Comparison of ENCODE assay signal across 21 cellular contexts in genomic region chr11:61666684-61667297, GRCh38. TPM values are rescaled to one million over a fixed set of nuclear protein-coding genes. Genes with fewer than 3 reads are reported as not detected.
DNase-seq lines count a peak whose midpoint lies in the region; ATAC-seq and FAIRE-seq lines count a peak whose summit lies in the region.
"Had no signal": no experiment of that assay in that cellular context is flagged by ENCODE, and none has a peak within 500 bp of the region (broad histone marks: within the 10 kb centered on the region; RNA-seq: fewer than 3 reads in every experiment).

No MANE protein-coding gene starts in this region.

- no peak overlapping the region for H3K4me3 ChIP-seq in small intestine (ENCODE audit: low read depth in 1 of 2, low read length in 2 of 2)
- H3K4me3 ChIP-seq in Karpas-422 (ENCODE audit: low read length), result no peak overlapping the region
- H3K4me3 ChIP-seq: GM12878 had no signal

- DNase-seq in DMS53 (lab: John Stamatoyannopoulos, UW), result peak; percentile 29
- DNase-seq in DMS53 treated with DMSO at 0.1 percent for 48 hours (lab: John Stamatoyannopoulos, UW; ENCODE audit: unreplicated experiment), result no peak
- DNase-seq in NCI-H526 (lab: John Stamatoyannopoulos, UW), result peak; percentile 74 to 78
- DNase-seq in left kidney (ENCODE audit: low read depth, low spot score), result peak; percentile 52
- peak; percentile 49 for DNase-seq in small intestine
- DNase-seq in NCI-H1694 treated with DMSO at 0.1 percent for 48 hours (lab: John Stamatoyannopoulos, UW), result no peak
- no peak for DNase-seq in Karpas-422
- DNase-seq: CD8-positive, alpha-beta T cell; DND-41; NCI-H1436; NCI-H2081 treated with DMSO at 0.1 percent for 48 hours; NCI-H226; PC-3 had no signal

- H3K9me3 ChIP-seq in small intestine (ENCODE audit: control insufficient read depth, low read depth), result no peaks in the 10 kb centered on the region
- no peaks in the 10 kb centered on the region for H3K9me3 ChIP-seq in Karpas-422 (ENCODE audit: low read length)

- no peak for FAIRE-seq in small intestine (lab: Jason Lieb, UNC)
- FAIRE-seq: D721Med, G401.6, GM12878, GM18507, H1 had no signal

- H3K27me3 ChIP-seq in small intestine (ENCODE audit: control insufficient read depth in 2 of 2, insufficient read depth in 2 of 2, low read length in 2 of 2) (no peaks in the 10 kb centered on the region), Karpas-422 (ENCODE audit: low read length) (no peaks in the 10 kb centered on the region)

- 16 to 59% (median 35%) methylated on average over 3 of the region's 3 CpGs for WGBS in small intestine, 3 donors

- H3K27ac ChIP-seq in small intestine (ENCODE audit: low read depth in 1 of 2, low read length in 1 of 2), result no peak overlapping the region
- H3K27ac ChIP-seq in Karpas-422 (ENCODE audit: low read length), result no peak overlapping the region
- H3K27ac ChIP-seq: 22Rv1, RWPE1 had no signal

- no peaks in the 10 kb centered on the region for H3K9me2 ChIP-seq in Karpas-422 (replicated peaks; ENCODE audit: insufficient read depth, low read length)

- no peak for ATAC-seq in HG03520 (IDR thresholded peaks at IDR 0.05; ENCODE audit: unreplicated experiment)
- ATAC-seq: CD8-positive, alpha-beta T cell; GM12878; PC-3 had no signal

- H2AFZ ChIP-seq in Karpas-422 (ENCODE audit: low read length), result no peak overlapping the region

- H3K79me2 ChIP-seq in Karpas-422 (ENCODE audit: low read length), result no peaks in the 10 kb centered on the region

- H4K20me1 ChIP-seq in Karpas-422 (ENCODE audit: insufficient read depth, low read depth, low read length), result no peaks in the 10 kb centered on the region

- H3K9ac ChIP-seq in Karpas-422 (ENCODE audit: low read length), result no peak overlapping the region

- H3K4me2 ChIP-seq in Karpas-422 (ENCODE audit: low read depth, low read length, poor library complexity, severe bottlenecking), result no peak overlapping the region

- no peaks in the 10 kb centered on the region for H3K4me1 ChIP-seq in small intestine (ENCODE audit: control insufficient read depth in 2 of 2, insufficient read depth in 1 of 2, low read depth in 1 of 2, low read length in 1 of 2)
- H3K4me1 ChIP-seq in Karpas-422 (ENCODE audit: low read length), result no peaks in the 10 kb centered on the region

- H3K36me3 ChIP-seq in small intestine (ENCODE audit: control insufficient read depth in 2 of 2, insufficient read depth in 2 of 2, low read length in 2 of 2) (no peaks in the 10 kb centered on the region), Karpas-422 (ENCODE audit: insufficient read depth, low read length) (no peaks in the 10 kb centered on the region)

RNA-seq across cellular contexts. Expression of gene DAGLA, which starts 13.4 kb away (rescaled TPM):
- 1 to 10 TPM in 2 of 3 donors, under 1 TPM in 1; 0.22 to 6.2 (median 1.4) TPM for polyA plus RNA-seq in small intestine
- not detected in 2 replicates for total RNA-seq in Karpas-422 (2014; rRNA removed; shearing (Covaris generic); ENCODE audit: low replicate concordance)
- polyA plus RNA-seq: GM12878 had no signal

Comparison
In these comparisons a context has a peak if more than half of its experiments do, and no peak if none do; other contexts are left out.
1. DNase-seq: peak in DMS53 (single experiment), NCI-H526 (2 of 2), left kidney (single experiment) and small intestine (single experiment); none in DMS53 treated with DMSO at 0.1 percent for 48 hours (single experiment), NCI-H1694 treated with DMSO at 0.1 percent for 48 hours (single experiment) and Karpas-422 (single experiment).